Comparison of ENCODE assay signal across 17 cellular contexts in genomic region chr20:51446230-51446629, GRCh38.
A peak's percentile ranks its signal among the peaks of the same experiment; 100 is the strongest.
DNase-seq lines count a peak whose midpoint lies in the region; ATAC-seq and TF ChIP-seq lines count a peak whose summit lies in the region.
"Had no signal": no experiment of that assay in that cellular context is flagged by ENCODE, and none has a peak within 500 bp of the region (broad histone marks: within the 10 kb centered on the region; RNA-seq: fewer than 3 reads in every experiment).

No MANE protein-coding gene starts in this region.

- DNase-seq in GM23248 (peak; percentile 57), SJCRH30 (no peak), fibroblast of lung (ENCODE audit: low read depth in 2 of 2) (no peak), NCI-H82 treated with DMSO at 0.1 percent for 48 hours (lab: John Stamatoyannopoulos, UW; ENCODE audit: unreplicated experiment) (no peak), SHP77 (lab: John Stamatoyannopoulos, UW) (no peak), T-cell (no peak), NCI-H226 (no peak)
- DNase-seq: activated CD4-positive, alpha-beta T cell treated with anti-CD3 and anti-CD28 coated beads for 1 hour; activated T-cell treated with anti-CD3 and anti-CD28 coated beads for 4 hours; left ventricle myocardium inferior; NCI-H1417 treated with DMSO at 0.1 percent for 48 hours; NCI-H510A treated with DMSO at 0.1 percent for 48 hours had no signal

- H3K27ac ChIP-seq in GM23248 (peak overlapping the region; percentile 66), SJCRH30 (peak overlapping the region; percentile 50), fibroblast of lung (ENCODE audit: insufficient read depth, low read length) (peak overlapping the region; percentile 68)
- H3K27ac ChIP-seq: BLaER1 had no signal

- CTCF ChIA-PET in T-cell (lab: Charles Lee): no interaction called here

- TF ChIP-seq CTCF in fibroblast of lung (conservative IDR thresholded peaks at IDR 0.05 in 1 of 2, IDR thresholded peaks at IDR 0.05 in 1 of 2; ENCODE audit: low read depth in 1 of 2, low read length in 2 of 2): no peak

- peaks cover 58% of the 10 kb centered on the region for H3K36me3 Mint-ChIP-seq in T-cell

- H3K9ac ChIP-seq in GM23248: peak overlapping the region; percentile 73
- no peak overlapping the region for H3K9ac ChIP-seq in fibroblast of lung (ENCODE audit: insufficient read depth, low read length)
- peak overlapping the region; percentile 24 for H3K9ac ChIP-seq in skeletal muscle satellite cell (ENCODE audit: low read depth, low read length)
- H3K9ac ChIP-seq: BLaER1 had no signal

- H3K4me3 Mint-ChIP-seq in T-cell: no peak overlapping the region
- H3K4me3 Mint-ChIP-seq: dendritic cell treated with granulocyte-macrophage colony-stimulating factor and Interleukin-4, amounts not matched to agents 40 ng/mL and 50 ng/mL, for 4 days; stimulated activated naive CD8-positive, alpha-beta T cell treated with anti-CD3 and anti-CD28 coated beads, Interleukin-15, Interleukin-2, amounts not matched to agents 100 ng/mL and 50 ng/mL, for 24 hours had no signal

- no peaks in the 10 kb centered on the region for H3K27me3 ChIP-seq in GM23248 (replicated peaks; ENCODE audit: insufficient read depth)
- no peaks in the 10 kb centered on the region for H3K27me3 ChIP-seq in SJCRH30
- no peaks in the 10 kb centered on the region for H3K27me3 ChIP-seq in fibroblast of lung (ENCODE audit: control insufficient read depth, insufficient read depth, low read length)
- peaks cover 26% of the 10 kb centered on the region for H3K27me3 ChIP-seq in skeletal muscle satellite cell (ENCODE audit: control insufficient read depth, insufficient read depth, low read length)
- H3K27me3 ChIP-seq: BLaER1 had no signal

- no peaks in the 10 kb centered on the region for H3K27me3 Mint-ChIP-seq in T-cell
- H3K27me3 Mint-ChIP-seq: dendritic cell treated with granulocyte-macrophage colony-stimulating factor and Interleukin-4, amounts not matched to agents 40 ng/mL and 50 ng/mL, for 4 days; stimulated activated naive CD8-positive, alpha-beta T cell treated with anti-CD3 and anti-CD28 coated beads, Interleukin-15, Interleukin-2, amounts not matched to agents 100 ng/mL and 50 ng/mL, for 24 hours had no signal

- WGBS in GM23248 (ENCODE audit: low coverage in 1 of 2, low lambda C conversion rate in 2 of 2, missing lambda C conversion rate in 2 of 2), 2 experiments: 13 to 17% methylated on average over 2 of the region's 2 CpGs

- peaks cover 15% of the 10 kb centered on the region for H3F3A ChIP-seq in GM23248 (ENCODE audit: insufficient read depth)

- in situ Hi-C loops in GM23248 (cut with MboI): no loop called here

- H3K4me1 ChIP-seq in GM23248 (ENCODE audit: insufficient read depth) (peaks cover 21% of the 10 kb centered on the region), SJCRH30 (peaks cover 25% of the 10 kb centered on the region), fibroblast of lung (ENCODE audit: control insufficient read depth, extremely low read depth, insufficient read depth, low read length) (peaks cover 12% of the 10 kb centered on the region), skeletal muscle satellite cell (ENCODE audit: control insufficient read depth, insufficient read depth, low read length) (peaks cover 25% of the 10 kb centered on the region)

- no peak for ATAC-seq in T-cell (replicated peaks in 1 of 4)

- peak overlapping the region in 1 of 2 donors; percentile 11 for H3K27ac Mint-ChIP-seq in T-cell
- H3K27ac Mint-ChIP-seq: dendritic cell treated with granulocyte-macrophage colony-stimulating factor and Interleukin-4, amounts not matched to agents 40 ng/mL and 50 ng/mL, for 4 days; stimulated activated naive CD8-positive, alpha-beta T cell treated with anti-CD3 and anti-CD28 coated beads, Interleukin-15, Interleukin-2, amounts not matched to agents 100 ng/mL and 50 ng/mL, for 24 hours had no signal

- no peaks in the 10 kb centered on the region for H3K9me3 ChIP-seq in GM23248 (ENCODE audit: low read depth)
- H3K9me3 ChIP-seq in SJCRH30 (replicated peaks): no peaks in the 10 kb centered on the region
- H3K9me3 ChIP-seq in fibroblast of lung (ENCODE audit: control insufficient read depth, insufficient read depth, low read depth, low read length): no peaks in the 10 kb centered on the region
- no peaks in the 10 kb centered on the region for H3K9me3 ChIP-seq in skeletal muscle satellite cell (replicated peaks; ENCODE audit: low read length)
- H3K9me3 ChIP-seq: BLaER1, left ventricle myocardium inferior had no signal

- H4K20me1 ChIP-seq in GM23248 (ENCODE audit: insufficient read depth): no peaks in the 10 kb centered on the region
- H4K20me1 ChIP-seq in fibroblast of lung (ENCODE audit: control insufficient read depth, extremely low read depth, insufficient read depth, low read length): no peaks in the 10 kb centered on the region
- H4K20me1 ChIP-seq: BLaER1 had no signal

- no peak overlapping the region for H2AFZ ChIP-seq in GM23248
- no peak overlapping the region for H2AFZ ChIP-seq in fibroblast of lung (ENCODE audit: low read length)

- H3K4me3 ChIP-seq in GM23248: peak overlapping the region; percentile 28
- H3K4me3 ChIP-seq in SJCRH30: no peak overlapping the region
- no peak overlapping the region for H3K4me3 ChIP-seq in fibroblast of lung (replicated peaks in 1 of 4; ENCODE audit: control extremely low read depth in 1 of 4, insufficient read depth in 1 of 4, low read depth in 3 of 4, low read length in 4 of 4)
- H3K4me3 ChIP-seq in skeletal muscle satellite cell (ENCODE audit: low read length): peak overlapping the region; percentile 41
- H3K4me3 ChIP-seq: BLaER1, left ventricle myocardium inferior, skin epidermis had no signal

- H3K79me2 ChIP-seq in GM23248 (ENCODE audit: insufficient read depth): no peaks in the 10 kb centered on the region
- no peaks in the 10 kb centered on the region for H3K79me2 ChIP-seq in fibroblast of lung (ENCODE audit: control insufficient read depth, insufficient read depth, low read length)

- POLR2A ChIA-PET in T-cell (lab: Charles Lee): no interaction called here

- peaks cover 6 to 48% (median 23%) of the 10 kb centered on the region in 3 donors for H3K4me1 Mint-ChIP-seq in T-cell

- H3K4me2 ChIP-seq in GM23248 (ENCODE audit: unreplicated experiment) (peak overlapping the region; percentile 51), fibroblast of lung (ENCODE audit: extremely low read depth, insufficient read depth, low read length) (peak overlapping the region; percentile 28), skeletal muscle satellite cell (ENCODE audit: low read length) (peak overlapping the region; percentile 68)
- H3K4me2 ChIP-seq: BLaER1 had no signal

- H3K9me3 Mint-ChIP-seq in T-cell: no peaks in the 10 kb centered on the region
- H3K9me3 Mint-ChIP-seq: dendritic cell treated with granulocyte-macrophage colony-stimulating factor and Interleukin-4, amounts not matched to agents 40 ng/mL and 50 ng/mL, for 4 days; stimulated activated naive CD8-positive, alpha-beta T cell treated with anti-CD3 and anti-CD28 coated beads, Interleukin-15, Interleukin-2, amounts not matched to agents 100 ng/mL and 50 ng/mL, for 24 hours had no signal

- no peaks in the 10 kb centered on the region for H3K36me3 ChIP-seq in GM23248 (ENCODE audit: low read depth)
- no peaks in the 10 kb centered on the region for H3K36me3 ChIP-seq in SJCRH30
- H3K36me3 ChIP-seq in fibroblast of lung (ENCODE audit: control insufficient read depth, insufficient read depth, low read length): no peaks in the 10 kb centered on the region
- H3K36me3 ChIP-seq in skeletal muscle satellite cell (ENCODE audit: insufficient read depth, low read length): no peaks in the 10 kb centered on the region
- H3K36me3 ChIP-seq: left ventricle myocardium inferior had no signal

- no peaks in the 10 kb centered on the region for H3K9me2 ChIP-seq in GM23248 (ENCODE audit: insufficient read depth)

Comparison
In these comparisons a context has a peak if more than half of its experiments do, and no peak if none do; other contexts are left out.
1. H3K4me3 ChIP-seq: peak in GM23248 (single experiment) and skeletal muscle satellite cell (single experiment); none in SJCRH30 (single experiment) and fibroblast of lung (0 of 4).
2. Peak in every context shown above with its lines, with median percentiles within 50 percentile points of each other: H3K27ac ChIP-seq and H3K4me2 ChIP-seq.